In genomic region chr3:42755681-42756578, GRCh38 we compare ENCODE assay signal across 8 cellular contexts. TPM values are rescaled to one million over a fixed set of nuclear protein-coding genes. Genes with fewer than 3 reads are reported as not detected.
DNase-seq lines count a peak whose midpoint lies in the region; ATAC-seq and TF ChIP-seq lines count a peak whose summit lies in the region.

No MANE protein-coding gene starts in this region.

- DNase-seq in AG20443 (ENCODE audit: low spot score) (peak; percentile 68), H7 (peak; percentile 83), T-helper 17 cell (no peak), left ventricle myocardium inferior (no peak), type B pancreatic cell (ENCODE audit: extremely low spot score, unreplicated experiment) (no peak), NCI-H1417 treated with DMSO at 0.1 percent for 48 hours (lab: John Stamatoyannopoulos, UW) (no peak)

- H3K4me1 Mint-ChIP-seq in T-helper 17 cell, result peaks cover 8% of the 10 kb centered on the region
- H3K4me1 Mint-ChIP-seq in type B pancreatic cell (ENCODE audit: unreplicated experiment), result no peaks in the 10 kb centered on the region

- H3K9me3 ChIP-seq in T-helper 17 cell (ENCODE audit: control insufficient read depth, low read length, poor library complexity, severe bottlenecking), result no peaks in the 10 kb centered on the region
- no peaks in the 10 kb centered on the region for H3K9me3 ChIP-seq in left ventricle myocardium inferior (replicated peaks)

- H3K4me3 ChIP-seq in H7 (ENCODE audit: insufficient read depth, low read depth, low read length) (no peak overlapping the region), left ventricle myocardium inferior (no peak overlapping the region)

- H3K36me3 Mint-ChIP-seq in T-helper 17 cell (ENCODE audit: low read depth), result peaks cover 6% of the 10 kb centered on the region
- no peaks in the 10 kb centered on the region for H3K36me3 Mint-ChIP-seq in type B pancreatic cell

- peak; percentile 59 for ATAC-seq in T-helper 17 cell
- no peak for ATAC-seq in HG02970 (IDR thresholded peaks at IDR 0.05; ENCODE audit: low FRiP score, unreplicated experiment)
- no peak for ATAC-seq in HG03342 (IDR thresholded peaks at IDR 0.05; ENCODE audit: unreplicated experiment)

- no peaks in the 10 kb centered on the region for H3K4me1 ChIP-seq in left ventricle myocardium inferior

- H3K9me3 Mint-ChIP-seq in type B pancreatic cell, result no peaks in the 10 kb centered on the region

- intact Hi-C loops in left ventricle myocardium inferior (cut with micrococcal nuclease), result loop anchor here (10.0 kb wide), 1 partner anchor 171 kb away; the partner anchor contains the start of gene SEC22C

- H3K27ac Mint-ChIP-seq in T-helper 17 cell (no peak overlapping the region), type B pancreatic cell (no peak overlapping the region)

- H3K36me3 ChIP-seq in H7 (replicated peaks; ENCODE audit: control insufficient read depth, insufficient read depth, low read length) (no peaks in the 10 kb centered on the region), left ventricle myocardium inferior (no peaks in the 10 kb centered on the region)

- H3K27me3 Mint-ChIP-seq in T-helper 17 cell, result peaks cover 29% of the 10 kb centered on the region
- H3K27me3 Mint-ChIP-seq in type B pancreatic cell, result no peaks in the 10 kb centered on the region

- H3K27me3 ChIP-seq in H7 (ENCODE audit: control insufficient read depth, insufficient read depth, low read length) (no peaks in the 10 kb centered on the region), left ventricle myocardium inferior (ENCODE audit: low read depth) (no peaks in the 10 kb centered on the region)

- H3K27ac ChIP-seq in left ventricle myocardium inferior (replicated peaks), result no peak overlapping the region

- TF ChIP-seq CTCF in left ventricle myocardium inferior (IDR thresholded peaks at IDR 0.05; ENCODE audit: borderline replicate concordance), result peak; percentile 58
- peak; percentile 59 for TF ChIP-seq CTCF in type B pancreatic cell (conservative IDR thresholded peaks at IDR 0.05)

- H3K4me3 Mint-ChIP-seq in T-helper 17 cell, result no peak overlapping the region
- no peak overlapping the region for H3K4me3 Mint-ChIP-seq in type B pancreatic cell

RNA-seq across cellular contexts. Expression of gene CCDC13, which starts 17.1 kb away (rescaled TPM):
- 0.48 TPM in 1 of 2 replicates, not detected in the other for total RNA-seq in H7 (2014; rRNA removed; shearing (Covaris generic))
- total RNA-seq in T-helper 17 cell (under 1 TPM in 1 of 2 donors, not detected in 1; 0.94 TPM), left ventricle myocardium inferior (0.41 TPM), type B pancreatic cell (ENCODE audit: low replicate concordance) (0.71 and 2.4 TPM in 2 replicates)

RNA-seq across cellular contexts. Expression of gene HIGD1A, which starts 48.4 kb away (rescaled TPM):
- total RNA-seq in H7 (2014; rRNA removed; shearing (Covaris generic)), result 111 and 149 TPM in 2 replicates
- 10 to 100 TPM; 20.7 to 29.2 TPM for total RNA-seq in T-helper 17 cell
- 377 TPM for total RNA-seq in left ventricle myocardium inferior
- total RNA-seq in type B pancreatic cell (ENCODE audit: low replicate concordance), result 100 and 130 TPM in 2 replicates

RNA-seq across cellular contexts. Expression of gene ACKR2, which starts 53.3 kb away (rescaled TPM):
- not detected in 2 replicates for total RNA-seq in H7 (2014; rRNA removed; shearing (Covaris generic))
- under 1 TPM; 0.10 to 0.35 TPM for total RNA-seq in T-helper 17 cell
- 0.44 TPM for total RNA-seq in left ventricle myocardium inferior
- 3.5 and 3.9 TPM in 2 replicates for total RNA-seq in type B pancreatic cell (ENCODE audit: low replicate concordance)

RNA-seq across cellular contexts. Expression of gene HHATL, which starts 53.3 kb away (rescaled TPM):
- not detected in 2 replicates for total RNA-seq in H7 (2014; rRNA removed; shearing (Covaris generic))
- total RNA-seq in T-helper 17 cell, result not detected
- 552 TPM for total RNA-seq in left ventricle myocardium inferior
- not detected in 2 replicates for total RNA-seq in type B pancreatic cell (ENCODE audit: low replicate concordance)

Comparison
In these comparisons a context has a peak if more than half of its experiments do, and no peak if none do; other contexts are left out.
1. DNase-seq: peak in AG20443 (single experiment) and H7 (single experiment); none in T-helper 17 cell (0 of 3), left ventricle myocardium inferior (single experiment), type B pancreatic cell (single experiment) and NCI-H1417 treated with DMSO at 0.1 percent for 48 hours (single experiment).